14 cellular contexts compared by ENCODE assay signal in genomic region chr1:245856944-245857531, GRCh38.
DNase-seq lines count a peak whose midpoint lies in the region; ATAC-seq, FAIRE-seq and TF ChIP-seq lines count a peak whose summit lies in the region.
"Had no signal": no experiment of that assay in that cellular context is flagged by ENCODE, and none has a peak within 500 bp of the region (broad histone marks: within the 10 kb centered on the region; RNA-seq: fewer than 3 reads in every experiment).

No MANE protein-coding gene starts in this region.

- H3K9ac ChIP-seq in PC-3 (ENCODE audit: low read length) = peak overlapping the region; percentile 41; the same call in 1 of the 2 replicates

- POLR2A ChIA-PET in PC-3 (lab: Charles Lee; ENCODE audit: unreplicated experiment) = interaction anchor here (0.6 kb wide), 1 partner anchor 34 kb away, joined by 3 read pairs; no protein-coding TSS in a partner anchor

- no peaks in the 10 kb centered on the region for H3K9me3 ChIP-seq in PC-3 (ENCODE audit: low read length)
- H3K9me3 ChIP-seq: psoas muscle had no signal

- no peak for FAIRE-seq in GM12891 (lab: Jason Lieb, UNC)

- H4K20me1 ChIP-seq in PC-3 (ENCODE audit: low read length) = no peaks in the 10 kb centered on the region

- peak; percentile 28 for ATAC-seq in PC-3
- no peak for ATAC-seq in GM19455 (IDR thresholded peaks at IDR 0.05; ENCODE audit: unreplicated experiment)
- ATAC-seq: psoas muscle; stimulated activated naive B cell treated with anti-CD40 and anti-IgM and Interleukin-4, amounts not matched to agents 10 μg/mL and 1 μg/mL and 100 μg/mL, for 72 hours had no signal

- no peaks in the 10 kb centered on the region; the same call in 1 of the 2 replicates for H3K36me3 ChIP-seq in PC-3 (ENCODE audit: low read depth, low read length)

- no peaks in the 10 kb centered on the region for H3K9me2 ChIP-seq in PC-3 (replicated peaks; ENCODE audit: low read length)

- no peaks in the 10 kb centered on the region for H3K79me2 ChIP-seq in PC-3 (ENCODE audit: low read length)

- no peaks in the 10 kb centered on the region for H3F3A ChIP-seq in PC-3 (ENCODE audit: low read length, unreplicated experiment)

- CTCF ChIA-PET in PC-3 (lab: Charles Lee) = no interaction called here

- no peak overlapping the region for H3K4me3 ChIP-seq in PC-3 (ENCODE audit: low read length)
- H3K4me3 ChIP-seq: psoas muscle had no signal

- peak; percentile 72 for DNase-seq in AG20443 (ENCODE audit: low spot score)
- peak; percentile 63 for DNase-seq in PC-3
- DNase-seq in dermis blood vessel endothelial cell = peak; percentile 29
- peak; percentile 33 for DNase-seq in myocyte (ENCODE audit: low read depth)
- DNase-seq in NCI-H1930 (lab: John Stamatoyannopoulos, UW) = no peak
- DNase-seq in H4 (ENCODE audit: low spot score) = no peak
- no peak for DNase-seq in GM12891 (ENCODE audit: insufficient read length, low spot score)
- DNase-seq: NCI-H1092; NCI-H510A; psoas muscle; stimulated activated CD4-positive, alpha-beta T cell treated with anti-CD3 and anti-CD28 coated beads, Interleukin-2, amount 100 ng/mL, for 48 hours; stimulated activated naive B cell treated with anti-CD40 and anti-IgM and Interleukin-4, amounts not matched to agents 10 μg/mL and 1 μg/mL and 100 μg/mL, for 72 hours had no signal

- no TSS peak for BruUV-seq in PC-3 (replicated peaks; lab: Mats Ljungman, UMichigan)

- no peak for TF ChIP-seq CTCF in PC-3 (conservative IDR thresholded peaks at IDR 0.05; ENCODE audit: low read depth, low read length)

- H3K27me3 ChIP-seq in PC-3 (ENCODE audit: low read length) = no peaks in the 10 kb centered on the region

- peaks cover 35% of the 10 kb centered on the region for H3K4me1 ChIP-seq in PC-3 (ENCODE audit: insufficient read depth, low read length)
- H3K4me1 ChIP-seq: psoas muscle had no signal

- intact Hi-C loops in PC-3 (cut with micrococcal nuclease) = no loop called here

- TF ChIP-seq POLR2A in GM12891 (IDR thresholded peaks at IDR 0.05; ENCODE audit: low read depth, low read length) = no peak

- H3K4me2 ChIP-seq in PC-3 (ENCODE audit: low read length) = no peak overlapping the region

- H2AFZ ChIP-seq in PC-3 (ENCODE audit: low read length) = no peak overlapping the region

- peak overlapping the region; percentile 75 for H3K27ac ChIP-seq in PC-3 (ENCODE audit: low read length)
- H3K27ac ChIP-seq: C4-2B, psoas muscle had no signal

TF ChIP-seq in GM12891, 5 proteins besides CTCF, POLR2A, EP300 and RAD21:
- no peak for TF ChIP-seq TAF1 (IDR thresholded peaks at IDR 0.05; ENCODE audit: low read depth, low read length)

Comparison
In these comparisons a context has a peak if more than half of its experiments do, and no peak if none do; other contexts are left out.
1. DNase-seq: peak in AG20443 (single experiment), PC-3 (single experiment), dermis blood vessel endothelial cell (single experiment) and myocyte (single experiment); none in NCI-H1930 (0 of 2), H4 (single experiment) and GM12891 (single experiment).